Comparison of ENCODE assay signal across 8 cellular contexts in genomic region chr15:92903956-92904831, GRCh38. TPM values are rescaled to one million over a fixed set of nuclear protein-coding genes. Genes with fewer than 3 reads are reported as not detected.
A peak's percentile ranks its signal among the peaks of the same experiment; 100 is the strongest.
DNase-seq lines count a peak whose midpoint lies in the region; ATAC-seq and TF ChIP-seq lines count a peak whose summit lies in the region.

No MANE protein-coding gene starts in this region.

- peak; percentile 67 for TF ChIP-seq POLR2A in breast epithelium (IDR thresholded peaks at IDR 0.05)

- H3K4me1 ChIP-seq in breast epithelium (peaks cover 0 to 10% of the 10 kb centered on the region in 2 donors), iPS-20b (ENCODE audit: insufficient read depth, low read length) (peaks cover 21% of the 10 kb centered on the region; the same call in 1 of the 2 replicates), skeletal muscle tissue (ENCODE audit: control insufficient read depth in 3 of 3, insufficient read depth in 3 of 3, low read length in 3 of 3) (peaks cover 23 to 58% (median 32%) of the 10 kb centered on the region in 3 donors)

- H3K9ac ChIP-seq in iPS-20b (ENCODE audit: low read depth, low read length) (peak overlapping the region; percentile 96), skeletal muscle tissue (ENCODE audit: low read depth in 1 of 3, low read length in 3 of 3) (peak overlapping the region; percentile 91 to 98 (median 93))

- H3K4me3 ChIP-seq in AG04449 (ENCODE audit: low read depth, low read length) (peak overlapping the region; percentile 66), breast epithelium (peak overlapping the region; percentile 55 to 73 (median 62)), iPS-20b (ENCODE audit: low read length) (peak overlapping the region; percentile 92), skeletal muscle tissue (ENCODE audit: low read length in 3 of 3) (peak overlapping the region; percentile 75 to 90 (median 79))

- H3K27me3 ChIP-seq in breast epithelium (no peaks in the 10 kb centered on the region), iPS-20b (ENCODE audit: insufficient read depth, low read length) (no peaks in the 10 kb centered on the region), skeletal muscle tissue (ENCODE audit: control insufficient read depth in 3 of 3, insufficient read depth in 3 of 3, low read length in 3 of 3) (no peaks in the 10 kb centered on the region)

- peak; percentile 67 for ATAC-seq in GM18873 (IDR thresholded peaks at IDR 0.05; ENCODE audit: low FRiP score, unreplicated experiment)
- ATAC-seq in HG03135 (IDR thresholded peaks at IDR 0.05; ENCODE audit: unreplicated experiment), result peak; percentile 84

- no peaks in the 10 kb centered on the region for H3K36me3 ChIP-seq in breast epithelium
- peaks cover 30% of the 10 kb centered on the region for H3K36me3 ChIP-seq in iPS-20b (ENCODE audit: insufficient read depth, low read depth, low read length)
- no peaks in the 10 kb centered on the region for H3K36me3 ChIP-seq in skeletal muscle tissue (ENCODE audit: control insufficient read depth in 3 of 3, insufficient read depth in 3 of 3, low read length in 3 of 3)

- intact Hi-C loops in breast epithelium (cut with DNase I; ENCODE audit: low total_unique reads), result loop anchor here (10.0 kb wide), 1 partner anchor 879 kb away; no protein-coding TSS in a partner anchor

- peak; percentile 88 for DNase-seq in AG04449 (ENCODE audit: low read depth, low spot score)
- peak; percentile 94 for DNase-seq in NCI-H2196 (lab: John Stamatoyannopoulos, UW; ENCODE audit: unreplicated experiment)
- peak; percentile 99 for DNase-seq in breast epithelium (ENCODE audit: low spot score in 2 of 2)

- POLR2A ChIA-PET in AG04449 (lab: Yijun Ruan, JAX), result interaction anchor here (0.5 to 5.2 kb wide), 3 partner anchors 21 to 94 kb away, joined by 3 to 50 read pairs (median 6); no protein-coding TSS in a partner anchor

- H3K27ac ChIP-seq in VCaP, result peak overlapping the region; percentile 96
- H3K27ac ChIP-seq in breast epithelium, result peak overlapping the region; percentile 97 to 99
- H3K27ac ChIP-seq in iPS-20b (ENCODE audit: low read length), result peak overlapping the region; percentile 71
- H3K27ac ChIP-seq in skeletal muscle tissue (ENCODE audit: low read depth, low read length), result peak overlapping the region; percentile 98

- H3K9me3 ChIP-seq in breast epithelium (no peaks in the 10 kb centered on the region), iPS-20b (ENCODE audit: insufficient read depth, low read depth, low read length) (no peaks in the 10 kb centered on the region), skeletal muscle tissue (ENCODE audit: control insufficient read depth in 3 of 3, low read length in 3 of 3) (no peaks in the 10 kb centered on the region)

- CTCF ChIA-PET in AG04449 (lab: Yijun Ruan, JAX), result interaction anchor here (1.4 to 8.9 kb wide), 3 partner anchors 13 to 107 kb away, joined by 5 to 75 read pairs (median 6); no protein-coding TSS in a partner anchor

- TF ChIP-seq CTCF in AG04449 (IDR thresholded peaks at IDR 0.05; ENCODE audit: insufficient read depth, low read length, missing control alignments) (no peak), VCaP (conservative IDR thresholded peaks at IDR 0.05) (no peak), breast epithelium (IDR thresholded peaks at IDR 0.05) (peak; percentile 15 to 33 (median 17))

RNA-seq across cellular contexts. Expression of gene CHD2, which starts 4.1 kb away (rescaled TPM):
- 100 to 1,000 TPM; 137 to 215 (median 197) TPM for total RNA-seq in breast epithelium
- total RNA-seq in skeletal muscle tissue, result 105 TPM

Comparison
In these comparisons a context has a peak if more than half of its experiments do, and no peak if none do; other contexts are left out.
1. Peak in every context shown above with its lines: DNase-seq, ATAC-seq, H3K4me3 ChIP-seq and H3K27ac ChIP-seq.
2. CTCF ChIP-seq: peak in breast epithelium (3 of 3); none in AG04449 (single experiment) and VCaP (single experiment).